In genomic region chr7:18494821-18495408, GRCh38 we compare ENCODE assay signal across 8 cellular contexts. TPM values are rescaled to one million over a fixed set of nuclear protein-coding genes. Genes with fewer than 3 reads are reported as not detected.
DNase-seq lines count a peak whose midpoint lies in the region; ATAC-seq and TF ChIP-seq lines count a peak whose summit lies in the region.

No MANE protein-coding gene starts in this region.

- peaks cover 45% of the 10 kb centered on the region for H3K4me1 ChIP-seq in KMS-11 (ENCODE audit: low read depth, poor library complexity, severe bottlenecking)
- H3K4me1 ChIP-seq in lower lobe of right lung = peaks cover 16% of the 10 kb centered on the region
- H3K4me1 ChIP-seq in uterus = no peaks in the 10 kb centered on the region

- H3K4me3 ChIP-seq in KMS-11 (IDR thresholded peaks at IDR 0.05; ENCODE audit: insufficient read depth, low read depth, low read length) = no peak overlapping the region
- H3K4me3 ChIP-seq in astrocyte of the cerebellum (ENCODE audit: low read depth, low read length) = peak overlapping the region; percentile 29
- H3K4me3 ChIP-seq in lower lobe of right lung = peak overlapping the region; percentile 39
- peak overlapping the region; percentile 20 to 35 for H3K4me3 ChIP-seq in uterus

- H3K79me2 ChIP-seq in KMS-11 (ENCODE audit: insufficient read depth, low read depth) = peaks cover 40% of the 10 kb centered on the region

- DNase-seq in COR-L47 (lab: John Stamatoyannopoulos, UW) (peak; percentile 40), astrocyte of the cerebellum (ENCODE audit: low read depth) (no peak), lower lobe of right lung (no peak), uterus (peak; percentile 27 to 35), mesenteric fat pad (ENCODE audit: low spot score) (no peak), D341Med (ENCODE audit: low spot score) (no peak)

- no peak for TF ChIP-seq POLR2A in uterus (IDR thresholded peaks at IDR 0.05)

- H3K9ac ChIP-seq in KMS-11 = peak overlapping the region; percentile 84

- no peaks in the 10 kb centered on the region for H3K36me3 ChIP-seq in KMS-11 (ENCODE audit: insufficient read depth)
- no peaks in the 10 kb centered on the region for H3K36me3 ChIP-seq in lower lobe of right lung
- no peaks in the 10 kb centered on the region for H3K36me3 ChIP-seq in uterus

- no peaks in the 10 kb centered on the region for H4K20me1 ChIP-seq in KMS-11 (ENCODE audit: insufficient read depth)

- H3K27ac ChIP-seq in KMS-11 (peak overlapping the region; percentile 96), lower lobe of right lung (no peak overlapping the region), uterus (peak overlapping the region; percentile 74 to 84)

- H3K27me3 ChIP-seq in KMS-11 (ENCODE audit: insufficient read depth, low read depth) = no peaks in the 10 kb centered on the region
- H3K27me3 ChIP-seq in lower lobe of right lung (ENCODE audit: low read depth) = no peaks in the 10 kb centered on the region
- no peaks in the 10 kb centered on the region for H3K27me3 ChIP-seq in uterus

- TF ChIP-seq CTCF in KMS-11 (conservative IDR thresholded peaks at IDR 0.05; ENCODE audit: low read depth, low read length) (no peak), astrocyte of the cerebellum (IDR thresholded peaks at IDR 0.05; ENCODE audit: low read depth, low read length, missing control alignments) (no peak), lower lobe of right lung (IDR thresholded peaks at IDR 0.05) (no peak), uterus (IDR thresholded peaks at IDR 0.05) (no peak)

- H3K9me3 ChIP-seq in lower lobe of right lung (no peaks in the 10 kb centered on the region), uterus (no peaks in the 10 kb centered on the region)

- peak overlapping the region; percentile 80 for H2AFZ ChIP-seq in KMS-11 (ENCODE audit: low read depth)

- peak overlapping the region; percentile 85 for H3K4me2 ChIP-seq in KMS-11

- intact Hi-C loops in lower lobe of right lung (cut with DNase I) = no loop called here
- intact Hi-C loops in uterus (cut with DNase I; ENCODE audit: low total_unique reads) = no loop called here

- ATAC-seq in GM21381 (IDR thresholded peaks at IDR 0.05; ENCODE audit: unreplicated experiment) = peak; percentile 33
- peak in 1 of 2 donors; percentile 39 for ATAC-seq in lower lobe of right lung

- in situ Hi-C loops in astrocyte of the cerebellum (cut with HindIII; ENCODE audit: low sequenced_read_pairs) = loop anchor here (10.0 kb wide), 1 partner anchor 110 kb away; no protein-coding TSS in a partner anchor

RNA-seq across cellular contexts. Expression of gene HDAC9, which starts 0.6 kb away (rescaled TPM):
- total RNA-seq in lower lobe of right lung (14.3 TPM), uterus (10 to 100 TPM; 54.8 to 96.2 (median 87.2) TPM), mesenteric fat pad (21.7 TPM)

Comparison
In these comparisons a context has a peak if more than half of its experiments do, and no peak if none do; other contexts are left out.
1. DNase-seq: peak in COR-L47 (single experiment) and uterus (2 of 2); none in astrocyte of the cerebellum (single experiment), lower lobe of right lung (single experiment), mesenteric fat pad (single experiment) and D341Med (single experiment).